ENCODE assay signal across 9 cellular contexts in genomic region chr15:101578443-101578894, GRCh38.
A peak's percentile ranks its signal among the peaks of the same experiment; 100 is the strongest.
DNase-seq lines count a peak whose midpoint lies in the region; ATAC-seq, FAIRE-seq and TF ChIP-seq lines count a peak whose summit lies in the region.
"Had no signal": no experiment of that assay in that cellular context is flagged by ENCODE, and none has a peak within 500 bp of the region (broad histone marks: within the 10 kb centered on the region; RNA-seq: fewer than 3 reads in every experiment).

No MANE protein-coding gene starts in this region.

- no peak for ATAC-seq in HG03521 (IDR thresholded peaks at IDR 0.05; ENCODE audit: unreplicated experiment)
- ATAC-seq in GM21515 (IDR thresholded peaks at IDR 0.05; ENCODE audit: unreplicated experiment), result no peak

- H4K91ac ChIP-seq in mesenchymal stem cell (ENCODE audit: low read length), result no peak overlapping the region

- no peak overlapping the region for H3K18ac ChIP-seq in mesenchymal stem cell (ENCODE audit: low read depth in 1 of 2, low read length in 2 of 2)

- H3K4ac ChIP-seq in mesenchymal stem cell (ENCODE audit: low read depth in 1 of 2, low read length in 2 of 2), result no peak overlapping the region

- H3K14ac ChIP-seq in mesenchymal stem cell (ENCODE audit: low read length in 2 of 2), result no peak overlapping the region

- no peak overlapping the region for H3K4me2 ChIP-seq in mesenchymal stem cell (ENCODE audit: low read length, poor library complexity, severe bottlenecking)

- no peak overlapping the region for H4K8ac ChIP-seq in mesenchymal stem cell (ENCODE audit: low read length)

- DNase-seq in SIG-M5 treated with dmso at 0.1 percent for 504 hours (lab: John Stamatoyannopoulos, UW; ENCODE audit: unreplicated experiment) (peak; percentile 40), SIG-M5 (lab: John Stamatoyannopoulos, UW) (no peak), Kasumi-1 (lab: John Stamatoyannopoulos, UW) (peak; percentile 66 to 71), bronchial epithelial cell (ENCODE audit: low read depth) (peak; percentile 18), mesenchymal stem cell (peak; percentile 21), T1000 (lab: John Stamatoyannopoulos, UW) (no peak)

- no peak for FAIRE-seq in bronchial epithelial cell (lab: Jason Lieb, UNC)

- H2BK15ac ChIP-seq in mesenchymal stem cell (ENCODE audit: low read depth, poor library complexity, severe bottlenecking), result no peak overlapping the region

- H3K4me3 ChIP-seq in bronchial epithelial cell (ENCODE audit: low read depth, low read length) (no peak overlapping the region), mesenchymal stem cell (ENCODE audit: insufficient read depth in 1 of 2, low read depth in 1 of 2, low read length in 2 of 2) (no peak overlapping the region)
- H3K4me3 ChIP-seq: ovary had no signal

- no peak overlapping the region for H3K27ac ChIP-seq in mesenchymal stem cell (ENCODE audit: low read length, poor library complexity, severe bottlenecking)
- H3K27ac ChIP-seq: ovary had no signal

- TF ChIP-seq CTCF in bronchial epithelial cell (IDR thresholded peaks at IDR 0.05; ENCODE audit: insufficient read depth, low read length, severe bottlenecking), result peak; percentile 75

- no peak overlapping the region for H2AK5ac ChIP-seq in mesenchymal stem cell (ENCODE audit: low read length, severe bottlenecking)

- no peaks in the 10 kb centered on the region for H3K79me1 ChIP-seq in mesenchymal stem cell (replicated peaks; ENCODE audit: low read length, poor library complexity, severe bottlenecking)

- H3K9ac ChIP-seq in mesenchymal stem cell (ENCODE audit: low read length), result no peak overlapping the region

- H3K36me3 ChIP-seq in bronchial epithelial cell (ENCODE audit: control insufficient read depth, insufficient read depth, low read length), result no peaks in the 10 kb centered on the region
- H3K36me3 ChIP-seq in mesenchymal stem cell (ENCODE audit: control insufficient read depth in 1 of 2, insufficient read depth in 2 of 2, low read depth in 1 of 2, low read length in 2 of 2), result no peaks in the 10 kb centered on the region
- H3K36me3 ChIP-seq: ovary had no signal

- H3K4me1 ChIP-seq in mesenchymal stem cell (ENCODE audit: control insufficient read depth, insufficient read depth, low read depth, low read length), result no peaks in the 10 kb centered on the region

- no peak overlapping the region for H2BK12ac ChIP-seq in mesenchymal stem cell (ENCODE audit: low read length in 2 of 2)

- H2BK120ac ChIP-seq in mesenchymal stem cell (ENCODE audit: low read depth, low read length), result no peak overlapping the region

- 57% methylated on average over 10 of the region's 10 CpGs for WGBS in mesenchymal stem cell

- H2BK5ac ChIP-seq in mesenchymal stem cell (ENCODE audit: low read depth, low read length, poor library complexity, severe bottlenecking), result no peak overlapping the region

- H3K23ac ChIP-seq in mesenchymal stem cell (ENCODE audit: low read length in 2 of 2), result no peak overlapping the region

- H2AFZ ChIP-seq in mesenchymal stem cell (ENCODE audit: low read depth, low read length), result no peak overlapping the region

- peaks cover 4% of the 10 kb centered on the region for H3K9me3 ChIP-seq in mesenchymal stem cell (ENCODE audit: control insufficient read depth, low read length)
- H3K9me3 ChIP-seq: ovary had no signal

- H3K27me3 ChIP-seq in bronchial epithelial cell (ENCODE audit: control insufficient read depth, insufficient read depth, low read length), result peaks cover 2% of the 10 kb centered on the region
- peaks cover 3 to 15% of the 10 kb centered on the region in 2 experiments for H3K27me3 ChIP-seq in mesenchymal stem cell (ENCODE audit: control insufficient read depth in 1 of 2, insufficient read depth in 1 of 2, low read length in 2 of 2)
- H3K27me3 ChIP-seq: ovary had no signal

Comparison
In these comparisons a context has a peak if more than half of its experiments do, and no peak if none do; other contexts are left out.
1. DNase-seq: peak in SIG-M5 treated with dmso at 0.1 percent for 504 hours (single experiment), Kasumi-1 (2 of 2), bronchial epithelial cell (single experiment) and mesenchymal stem cell (single experiment); none in SIG-M5 (single experiment) and T1000 (single experiment).